9 cellular contexts compared by ENCODE assay signal in genomic region chr11:34154059-34154875, GRCh38. TPM values are rescaled to one million over a fixed set of nuclear protein-coding genes. Genes with fewer than 3 reads are reported as not detected.
DNase-seq lines count a peak whose midpoint lies in the region; ATAC-seq and TF ChIP-seq lines count a peak whose summit lies in the region.
"Had no signal": no experiment of that assay in that cellular context is flagged by ENCODE, and none has a peak within 500 bp of the region (broad histone marks: within the 10 kb centered on the region; RNA-seq: fewer than 3 reads in every experiment).

No MANE protein-coding gene starts in this region.

- peaks cover 0 to 7% (median 2%) of the 10 kb centered on the region in 4 donors for H3K4me1 Mint-ChIP-seq in CD4-positive, CD25-positive, alpha-beta regulatory T cell
- peaks cover 31% of the 10 kb centered on the region for H3K4me1 Mint-ChIP-seq in dendritic cell treated with granulocyte-macrophage colony-stimulating factor and Interleukin-4, amounts not matched to agents 40 ng/mL and 50 ng/mL, for 4 days (ENCODE audit: low read depth)
- H3K4me1 Mint-ChIP-seq in immature natural killer cell, result peaks cover 6 to 9% of the 10 kb centered on the region in 2 donors

- no peak for DNase-seq in CD4-positive, CD25-positive, alpha-beta regulatory T cell
- DNase-seq in GM13977 (ENCODE audit: low spot score) (no peak), cerebellar nuclear complex (lab: John Stamatoyannopoulos, UW) (no peak), HPDE6-E6E7 (ENCODE audit: extremely low spot score) (no peak), immature natural killer cell (no peak)

- no peaks in the 10 kb centered on the region for H3K4me1 ChIP-seq in CD4-positive, CD25-positive, alpha-beta regulatory T cell (ENCODE audit: control insufficient read depth, insufficient read depth, low read length, poor library complexity, severe bottlenecking)
- H3K4me1 ChIP-seq: breast epithelium had no signal

- in situ Hi-C loops in GM13977 (cut with MboI; ENCODE audit: low pct_unique_long_range_greater_than_20kb, low sequenced_read_pairs, unreplicated experiment), result no loop called here

- no peak overlapping the region for H3K4me3 Mint-ChIP-seq in CD4-positive, CD25-positive, alpha-beta regulatory T cell
- peak overlapping the region; percentile 22 for H3K4me3 Mint-ChIP-seq in dendritic cell treated with granulocyte-macrophage colony-stimulating factor and Interleukin-4, amounts not matched to agents 40 ng/mL and 50 ng/mL, for 4 days
- H3K4me3 Mint-ChIP-seq in immature natural killer cell, result no peak overlapping the region

- intact Hi-C loops in dendritic cell treated with granulocyte-macrophage colony-stimulating factor and Interleukin-4, amounts not matched to agents 40 ng/mL and 50 ng/mL, for 4 days (cut with micrococcal nuclease), result no loop called here

- H3K36me3 ChIP-seq in CD4-positive, CD25-positive, alpha-beta regulatory T cell (ENCODE audit: control insufficient read depth, insufficient read depth, low read length), result peaks cover under 1% of the 10 kb centered on the region
- H3K36me3 ChIP-seq: breast epithelium had no signal

- no peak overlapping the region for H3K4me3 ChIP-seq in CD4-positive, CD25-positive, alpha-beta regulatory T cell (ENCODE audit: low read depth, low read length)
- H3K4me3 ChIP-seq: breast epithelium had no signal

- no peaks in the 10 kb centered on the region for H3K9me3 ChIP-seq in CD4-positive, CD25-positive, alpha-beta regulatory T cell (ENCODE audit: control insufficient read depth in 2 of 2, low read length in 2 of 2)
- H3K9me3 ChIP-seq: breast epithelium had no signal

- peak overlapping the region in 2 of 3 donors; percentile 43 to 84 for H3K27ac Mint-ChIP-seq in CD4-positive, CD25-positive, alpha-beta regulatory T cell
- peak overlapping the region; percentile 23 for H3K27ac Mint-ChIP-seq in dendritic cell treated with granulocyte-macrophage colony-stimulating factor and Interleukin-4, amounts not matched to agents 40 ng/mL and 50 ng/mL, for 4 days
- H3K27ac Mint-ChIP-seq in immature natural killer cell, result no peak overlapping the region

- H3K36me3 Mint-ChIP-seq in CD4-positive, CD25-positive, alpha-beta regulatory T cell, result no peaks in the 10 kb centered on the region
- peaks cover 44% of the 10 kb centered on the region for H3K36me3 Mint-ChIP-seq in dendritic cell treated with granulocyte-macrophage colony-stimulating factor and Interleukin-4, amounts not matched to agents 40 ng/mL and 50 ng/mL, for 4 days (ENCODE audit: low read depth)
- no peaks in the 10 kb centered on the region for H3K36me3 Mint-ChIP-seq in immature natural killer cell

- no peaks in the 10 kb centered on the region for H3K27me3 ChIP-seq in CD4-positive, CD25-positive, alpha-beta regulatory T cell (ENCODE audit: control insufficient read depth, insufficient read depth, low read length)
- H3K27me3 ChIP-seq: breast epithelium had no signal

- TF ChIP-seq CTCF in GM13977 (IDR thresholded peaks at IDR 0.05; ENCODE audit: extremely low read depth, insufficient read depth, missing control alignments), result no peak

- H3K9me3 Mint-ChIP-seq in CD4-positive, CD25-positive, alpha-beta regulatory T cell, result no peaks in the 10 kb centered on the region
- H3K9me3 Mint-ChIP-seq in dendritic cell treated with granulocyte-macrophage colony-stimulating factor and Interleukin-4, amounts not matched to agents 40 ng/mL and 50 ng/mL, for 4 days, result no peaks in the 10 kb centered on the region
- no peaks in the 10 kb centered on the region for H3K9me3 Mint-ChIP-seq in immature natural killer cell

- ATAC-seq in CD4-positive, CD25-positive, alpha-beta regulatory T cell (ENCODE audit: low read depth in 2 of 2), result peak in 1 of 2 donors; percentile 14
- peak; percentile 81 for ATAC-seq in GM19463 (IDR thresholded peaks at IDR 0.05; ENCODE audit: unreplicated experiment)
- ATAC-seq in HG03342 (IDR thresholded peaks at IDR 0.05; ENCODE audit: unreplicated experiment), result peak; percentile 72

- no peaks in the 10 kb centered on the region for H3K27me3 Mint-ChIP-seq in CD4-positive, CD25-positive, alpha-beta regulatory T cell
- H3K27me3 Mint-ChIP-seq in dendritic cell treated with granulocyte-macrophage colony-stimulating factor and Interleukin-4, amounts not matched to agents 40 ng/mL and 50 ng/mL, for 4 days, result no peaks in the 10 kb centered on the region
- H3K27me3 Mint-ChIP-seq in immature natural killer cell (ENCODE audit: low read depth in 3 of 3), result peaks cover 0 to 2% (median 0%) of the 10 kb centered on the region in 3 donors

- H3K27ac ChIP-seq in CD4-positive, CD25-positive, alpha-beta regulatory T cell (ENCODE audit: insufficient read depth, low read length, poor library complexity, severe bottlenecking), result no peak overlapping the region

RNA-seq across cellular contexts. Expression of gene NAT10, which starts 48.8 kb away (rescaled TPM):
- 48.8 TPM for total RNA-seq in CD4-positive, CD25-positive, alpha-beta regulatory T cell
- polyA plus RNA-seq in CD4-positive, CD25-positive, alpha-beta regulatory T cell, result 10 to 100 TPM; 24.8 to 42.2 (median 32.3) TPM
- polyA plus RNA-seq in immature natural killer cell, result 10 to 100 TPM in 2 of 3 donors, 1 to 10 TPM in 1; 7.7 to 31.8 (median 16.8) TPM

Comparison
In these comparisons a context has a peak if more than half of its experiments do, and no peak if none do; other contexts are left out.
1. H3K27ac Mint-ChIP-seq: peak in CD4-positive, CD25-positive, alpha-beta regulatory T cell (2 of 3) and dendritic cell treated with granulocyte-macrophage colony-stimulating factor and Interleukin-4, amounts not matched to agents 40 ng/mL and 50 ng/mL, for 4 days (single experiment); none in immature natural killer cell (0 of 6).